16 cellular contexts compared by ENCODE assay signal in genomic region chr11:88281317-88281712, GRCh38. TPM values are rescaled to one million over a fixed set of nuclear protein-coding genes. Genes with fewer than 3 reads are reported as not detected.
DNase-seq lines count a peak whose midpoint lies in the region; ATAC-seq and TF ChIP-seq lines count a peak whose summit lies in the region.
"Had no signal": no experiment of that assay in that cellular context is flagged by ENCODE, and none has a peak within 500 bp of the region (broad histone marks: within the 10 kb centered on the region; RNA-seq: fewer than 3 reads in every experiment).

No MANE protein-coding gene starts in this region.

- CTCF ChIA-PET in OCI-LY7 (lab: Charles Lee; ENCODE audit: unreplicated experiment) = no interaction called here

- H4K20me1 ChIP-seq in GM23248 (ENCODE audit: insufficient read depth) (no peaks in the 10 kb centered on the region), OCI-LY7 (ENCODE audit: insufficient read depth, low read length) (no peaks in the 10 kb centered on the region)

- H3K36me3 ChIP-seq in GM23248 (ENCODE audit: low read depth) = no peaks in the 10 kb centered on the region
- H3K36me3 ChIP-seq in OCI-LY7 (ENCODE audit: insufficient read depth, low read length) = peaks cover 36% of the 10 kb centered on the region

- H3K27ac Mint-ChIP-seq in nephron = peak overlapping the region in 2 of 3 experiments; percentile 62 to 78
- H3K27ac Mint-ChIP-seq: activated B cell treated with CpG ODN at 0.5 μM for 24 hours; activated T-cell treated with anti-CD3 and anti-CD28 coated beads, Interleukin-2, amount 50 U/mL, for 24 hours had no signal

- no TSS peak for BruUV-seq in OCI-LY7 (replicated peaks; lab: Mats Ljungman, UMichigan)

- H3K9ac ChIP-seq in GM23248 = no peak overlapping the region

- no peaks in the 10 kb centered on the region for H3K27me3 Mint-ChIP-seq in nephron (ENCODE audit: low read depth)
- H3K27me3 Mint-ChIP-seq: activated B cell treated with CpG ODN at 0.5 μM for 24 hours; activated T-cell treated with anti-CD3 and anti-CD28 coated beads, Interleukin-2, amount 50 U/mL, for 24 hours had no signal

- in situ Hi-C loops in GM23248 (cut with MboI) = no loop called here

- no peak overlapping the region for H3K4me3 ChIP-seq in GM23248
- H3K4me3 ChIP-seq in OCI-LY7 (ENCODE audit: low read depth, low read length, poor library complexity, severe bottlenecking) = no peak overlapping the region
- H3K4me3 ChIP-seq: body of pancreas had no signal

- H3K27ac ChIP-seq in GM23248 (no peak overlapping the region), OCI-LY7 (ENCODE audit: low read depth, low read length, poor library complexity, severe bottlenecking) (no peak overlapping the region)
- H3K27ac ChIP-seq: body of pancreas had no signal

- WGBS in GM23248 (ENCODE audit: low coverage in 1 of 2, low lambda C conversion rate in 2 of 2, missing lambda C conversion rate in 2 of 2), 2 experiments = 69 to 70% methylated on average over 3 of the region's 3 CpGs

- H3K4me1 ChIP-seq in GM23248 (ENCODE audit: insufficient read depth) (no peaks in the 10 kb centered on the region), OCI-LY7 (ENCODE audit: insufficient read depth, low read length, poor library complexity, severe bottlenecking) (no peaks in the 10 kb centered on the region)
- H3K4me1 ChIP-seq: body of pancreas had no signal

- DNase-seq in GM23248 (peak; percentile 25), OCI-LY7 (ENCODE audit: low spot score) (no peak), dermis microvascular lymphatic vessel endothelial cell (ENCODE audit: low read depth in 2 of 2) (peak; percentile 9 to 43), SHP77 (lab: John Stamatoyannopoulos, UW) (no peak), MV-4-11 (lab: John Stamatoyannopoulos, UW) (no peak), NCI-H524 treated with DMSO at 0.1 percent for 48 hours (lab: John Stamatoyannopoulos, UW) (no peak)
- DNase-seq: activated B cell treated with CpG ODN at 0.5 μM for 24 hours; activated T-cell treated with anti-CD3 and anti-CD28 coated beads, Interleukin-2, amount 50 U/mL, for 24 hours; DMS 273 treated with DMSO at 0.1 percent for 48 hours; left colon; RPMI8226; stimulated activated CD4-positive, alpha-beta T cell treated with anti-CD3 and anti-CD28 coated beads, Interleukin-1b, Interleukin-23, amount 100 ng/mL, for 48 hours; stimulated activated naive CD8-positive, alpha-beta T cell treated with anti-CD3 and anti-CD28 coated beads, Interleukin-15, Interleukin-2, amounts not matched to agents 100 U/mL and 50 U/mL, for 24 hours had no signal

- TF ChIP-seq CTCF in OCI-LY7 (conservative IDR thresholded peaks at IDR 0.05; ENCODE audit: low read length) (0 out of 2 replicates have a peak, but pooled peaks have one; percentile 26), nephron (IDR thresholded peaks at IDR 0.05; ENCODE audit: unreplicated experiment in 3 of 3) (no peak)

- no peaks in the 10 kb centered on the region for H3K79me2 ChIP-seq in GM23248 (ENCODE audit: insufficient read depth)
- H3K79me2 ChIP-seq in OCI-LY7 (ENCODE audit: insufficient read depth, low read depth, low read length) = no peaks in the 10 kb centered on the region

- H3K9me2 ChIP-seq in GM23248 (ENCODE audit: insufficient read depth) = no peaks in the 10 kb centered on the region
- no peaks in the 10 kb centered on the region for H3K9me2 ChIP-seq in OCI-LY7 (ENCODE audit: insufficient read depth, low read length)

- no peaks in the 10 kb centered on the region for H3K9me3 Mint-ChIP-seq in nephron
- H3K9me3 Mint-ChIP-seq: activated T-cell treated with anti-CD3 and anti-CD28 coated beads, Interleukin-2, amount 50 U/mL, for 24 hours had no signal

- H3K9me3 ChIP-seq in GM23248 (ENCODE audit: low read depth) = no peaks in the 10 kb centered on the region
- no peaks in the 10 kb centered on the region for H3K9me3 ChIP-seq in OCI-LY7 (ENCODE audit: low read length)
- H3K9me3 ChIP-seq: body of pancreas had no signal

- no peak for ATAC-seq in HG03175 (IDR thresholded peaks at IDR 0.05; ENCODE audit: unreplicated experiment)
- ATAC-seq: body of pancreas; left colon; stimulated activated naive CD8-positive, alpha-beta T cell treated with anti-CD3 and anti-CD28 coated beads, Interleukin-15, Interleukin-2, amounts not matched to agents 100 U/mL and 50 U/mL, for 24 hours had no signal

- H3K4me3 Mint-ChIP-seq in nephron = no peak overlapping the region
- H3K4me3 Mint-ChIP-seq: activated B cell treated with CpG ODN at 0.5 μM for 24 hours; activated T-cell treated with anti-CD3 and anti-CD28 coated beads, Interleukin-2, amount 50 U/mL, for 24 hours had no signal

- intact Hi-C loops in OCI-LY7 (cut with micrococcal nuclease; ENCODE audit: unreplicated experiment) = no loop called here

- H3K4me2 ChIP-seq in GM23248 (ENCODE audit: unreplicated experiment) (no peak overlapping the region), OCI-LY7 (ENCODE audit: low read length) (no peak overlapping the region)

- no peaks in the 10 kb centered on the region for H3K36me3 Mint-ChIP-seq in nephron (ENCODE audit: low read depth)

- H3F3A ChIP-seq in GM23248 (ENCODE audit: insufficient read depth) = no peaks in the 10 kb centered on the region

- H2AFZ ChIP-seq in GM23248 (no peak overlapping the region), OCI-LY7 (ENCODE audit: low read length) (no peak overlapping the region)

- peaks cover 47% of the 10 kb centered on the region for H3K4me1 Mint-ChIP-seq in nephron
- H3K4me1 Mint-ChIP-seq: activated B cell treated with CpG ODN at 0.5 μM for 24 hours had no signal

- H3K27me3 ChIP-seq in GM23248 (replicated peaks; ENCODE audit: insufficient read depth) = no peaks in the 10 kb centered on the region
- H3K27me3 ChIP-seq: body of pancreas had no signal

- POLR2A ChIA-PET in OCI-LY7 (lab: Charles Lee) = interaction anchor here (1.3 to 2.0 kb wide), 2 partner anchors 12 to 14 kb away, joined by 4 to 5 read pairs; no protein-coding TSS in a partner anchor

RNA-seq across cellular contexts. Expression of gene CTSC, which starts 56.2 kb away (rescaled TPM):
- total RNA-seq in GM23248 (2014; rRNA removed; shearing (Covaris generic)) = 43.6 and 47.6 TPM in 2 replicates
- 45.4 and 46.0 TPM in 2 replicates for polyA plus RNA-seq in GM23248 (2016; fragmentation: Nextera tagmentation; extraction: Ambion mirVana)
- total RNA-seq in OCI-LY7 (2014; rRNA removed; shearing (Covaris generic)) = 60.5 and 78.2 TPM in 2 replicates
- total RNA-seq in OCI-LY7 (2022) = 84.1 and 90.3 TPM in 2 replicates
- 24.1 and 46.0 TPM in 2 replicates for total RNA-seq in dermis microvascular lymphatic vessel endothelial cell

Comparison
In these comparisons a context has a peak if more than half of its experiments do, and no peak if none do; other contexts are left out.
1. DNase-seq: peak in GM23248 (single experiment) and dermis microvascular lymphatic vessel endothelial cell (2 of 2); none in OCI-LY7 (single experiment), SHP77 (0 of 2), MV-4-11 (single experiment) and NCI-H524 treated with DMSO at 0.1 percent for 48 hours (single experiment).